In genomic region chr3:188697127-188697526, GRCh38 we compare ENCODE assay signal across 10 cellular contexts.
DNase-seq lines count a peak whose midpoint lies in the region; ATAC-seq and TF ChIP-seq lines count a peak whose summit lies in the region.
"Had no signal": no experiment of that assay in that cellular context is flagged by ENCODE, and none has a peak within 500 bp of the region (broad histone marks: within the 10 kb centered on the region; RNA-seq: fewer than 3 reads in every experiment).

No MANE protein-coding gene starts in this region.

- no peak overlapping the region for H3K27ac ChIP-seq in smooth muscle cell (ENCODE audit: low read depth)
- H3K27ac ChIP-seq: thyroid gland had no signal

- peaks cover 52% of the 10 kb centered on the region for H4K20me1 ChIP-seq in smooth muscle cell (ENCODE audit: low read depth)

- TF ChIP-seq CTCF in smooth muscle cell (IDR thresholded peaks at IDR 0.05; ENCODE audit: borderline replicate concordance, insufficient read depth, poor library complexity, severe bottlenecking), result no peak

- no peak overlapping the region for H2AFZ ChIP-seq in smooth muscle cell (ENCODE audit: low read depth)

- no peak overlapping the region for H3K4me2 ChIP-seq in smooth muscle cell

- 84% methylated on average over 7 of the region's 7 CpGs for WGBS in smooth muscle cell (ENCODE audit: low lambda C conversion rate)

- no peaks in the 10 kb centered on the region for H3K4me1 ChIP-seq in smooth muscle cell (ENCODE audit: low read depth)
- H3K4me1 ChIP-seq: thyroid gland had no signal

- H3K4me3 ChIP-seq in smooth muscle cell, result no peak overlapping the region
- H3K4me3 ChIP-seq: K562, thyroid gland had no signal

- H3K9ac ChIP-seq in smooth muscle cell (ENCODE audit: low read depth), result no peak overlapping the region

- H3K27me3 ChIP-seq in smooth muscle cell (ENCODE audit: low read depth), result no peaks in the 10 kb centered on the region
- H3K27me3 ChIP-seq: thyroid gland had no signal

- peak; percentile 66 for ATAC-seq in GM21786 (IDR thresholded peaks at IDR 0.05; ENCODE audit: unreplicated experiment)
- ATAC-seq in HG03571 (IDR thresholded peaks at IDR 0.05; ENCODE audit: unreplicated experiment), result peak; percentile 76
- ATAC-seq: K562 had no signal

- H3F3A ChIP-seq in smooth muscle cell (ENCODE audit: low read depth), result no peaks in the 10 kb centered on the region

- H3K36me3 ChIP-seq in smooth muscle cell (ENCODE audit: low read depth), result no peaks in the 10 kb centered on the region
- H3K36me3 ChIP-seq: thyroid gland had no signal

- DNase-seq in activated T-cell treated with anti-CD3 and anti-CD28 coated beads for 24 hours (ENCODE audit: low read depth) (peak; percentile 13), activated T-cell treated with anti-CD3 and anti-CD28 coated beads for 4 hours (no peak), smooth muscle cell (lab: John Stamatoyannopoulos, UW; ENCODE audit: unreplicated experiment) (no peak), KBM-7 (no peak), GF-D8 (lab: John Stamatoyannopoulos, UW) (no peak)
- DNase-seq in stimulated activated CD4-positive, alpha-beta T cell treated with anti-CD3 and anti-CD28 coated beads, Interleukin-2, amount 100 ng/mL, for 24 hours, result peak; percentile 18 to 30
- DNase-seq: thyroid gland had no signal

- no peaks in the 10 kb centered on the region for H3K9me3 ChIP-seq in smooth muscle cell (replicated peaks; ENCODE audit: low read depth)
- H3K9me3 ChIP-seq: thyroid gland had no signal

- H3K79me2 ChIP-seq in smooth muscle cell (ENCODE audit: low read depth), result peaks cover 31% of the 10 kb centered on the region

- in situ Hi-C loops in KBM-7 (cut with MboI; ENCODE audit: low pct_unique_long_range_greater_than_20kb, low sequenced_read_pairs), result no loop called here

Comparison
In these comparisons a context has a peak if more than half of its experiments do, and no peak if none do; other contexts are left out.
1. DNase-seq: peak in activated T-cell treated with anti-CD3 and anti-CD28 coated beads for 24 hours (single experiment) and stimulated activated CD4-positive, alpha-beta T cell treated with anti-CD3 and anti-CD28 coated beads, Interleukin-2, amount 100 ng/mL, for 24 hours (2 of 2); none in activated T-cell treated with anti-CD3 and anti-CD28 coated beads for 4 hours (single experiment), smooth muscle cell (single experiment), KBM-7 (single experiment) and GF-D8 (single experiment).